1 cellular context compared by ENCODE assay signal in the genomic region with DNA sequence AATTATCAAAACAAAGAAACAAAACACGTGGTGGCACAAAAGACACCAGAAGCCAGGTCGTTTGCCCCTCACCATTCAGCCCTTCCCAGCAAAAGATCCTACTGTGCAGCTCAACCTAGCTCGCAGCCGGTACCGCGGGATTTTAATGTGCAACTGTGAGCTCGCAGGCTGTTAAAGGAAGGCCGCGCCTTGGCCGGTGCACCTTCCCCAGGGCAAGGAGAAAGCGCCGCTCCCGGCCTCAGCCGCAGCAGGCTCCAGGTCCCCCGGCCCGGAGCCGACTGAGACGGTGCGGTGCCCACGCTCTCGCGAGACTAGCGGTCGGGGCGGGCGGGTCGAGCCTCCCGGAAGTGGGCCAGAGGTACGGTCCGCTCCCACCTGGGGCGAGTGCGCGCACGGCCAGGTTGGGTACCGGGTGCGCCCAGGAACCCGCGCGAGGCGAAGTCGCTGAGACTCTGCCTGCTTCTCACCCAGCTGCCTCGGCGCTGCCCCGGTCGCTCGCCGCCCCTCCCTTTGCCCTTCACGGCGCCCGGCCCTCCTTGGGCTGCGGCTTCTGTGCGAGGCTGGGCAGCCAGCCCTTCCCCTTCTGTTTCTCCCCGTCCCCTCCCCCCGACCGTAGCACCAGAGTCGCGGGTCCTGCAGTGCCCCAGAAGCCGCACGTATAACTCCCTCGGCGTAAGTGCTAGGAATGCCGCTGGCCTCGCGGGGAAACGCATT.
TF ChIP-seq lines count a peak whose summit lies in the region.

A gene (plus strand): TSS at position 618 of the 714 bp plus-strand sequence. CDS start 682 bp downstream, outside the sequence.

TF ChIP-seq in HEK293, 187 proteins besides CTCF, POLR2A, EP300 and RAD21 (continued from another document and continues in another):
- TF ChIP-seq, protein P1, sequence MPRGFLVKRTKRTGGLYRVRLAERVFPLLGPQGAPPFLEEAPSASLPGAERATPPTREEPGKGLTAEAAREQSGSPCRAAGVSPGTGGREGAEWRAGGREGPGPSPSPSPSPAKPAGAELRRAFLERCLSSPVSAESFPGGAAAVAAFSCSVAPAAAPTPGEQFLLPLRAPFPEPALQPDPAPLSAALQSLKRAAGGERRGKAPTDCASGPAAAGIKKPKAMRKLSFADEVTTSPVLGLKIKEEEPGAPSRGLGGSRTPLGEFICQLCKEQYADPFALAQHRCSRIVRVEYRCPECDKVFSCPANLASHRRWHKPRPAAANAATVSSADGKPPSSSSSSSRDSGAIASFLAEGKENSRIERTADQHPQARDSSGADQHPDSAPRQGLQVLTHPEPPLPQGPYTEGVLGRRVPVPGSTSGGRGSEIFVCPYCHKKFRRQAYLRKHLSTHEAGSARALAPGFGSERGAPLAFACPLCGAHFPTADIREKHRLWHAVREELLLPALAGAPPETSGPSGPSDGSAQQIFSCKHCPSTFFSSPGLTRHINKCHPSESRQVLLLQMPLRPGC (tag by site-specific recombination; IDR thresholded peaks at IDR 0.05): peak; percentile 61; the same call in 1 of the 2 replicates
- TF ChIP-seq ZFP69B (tag by site-specific recombination; IDR thresholded peaks at IDR 0.05): peak; percentile 76; the same call in 1 of the 2 replicates
- TF ChIP-seq, protein P2, sequence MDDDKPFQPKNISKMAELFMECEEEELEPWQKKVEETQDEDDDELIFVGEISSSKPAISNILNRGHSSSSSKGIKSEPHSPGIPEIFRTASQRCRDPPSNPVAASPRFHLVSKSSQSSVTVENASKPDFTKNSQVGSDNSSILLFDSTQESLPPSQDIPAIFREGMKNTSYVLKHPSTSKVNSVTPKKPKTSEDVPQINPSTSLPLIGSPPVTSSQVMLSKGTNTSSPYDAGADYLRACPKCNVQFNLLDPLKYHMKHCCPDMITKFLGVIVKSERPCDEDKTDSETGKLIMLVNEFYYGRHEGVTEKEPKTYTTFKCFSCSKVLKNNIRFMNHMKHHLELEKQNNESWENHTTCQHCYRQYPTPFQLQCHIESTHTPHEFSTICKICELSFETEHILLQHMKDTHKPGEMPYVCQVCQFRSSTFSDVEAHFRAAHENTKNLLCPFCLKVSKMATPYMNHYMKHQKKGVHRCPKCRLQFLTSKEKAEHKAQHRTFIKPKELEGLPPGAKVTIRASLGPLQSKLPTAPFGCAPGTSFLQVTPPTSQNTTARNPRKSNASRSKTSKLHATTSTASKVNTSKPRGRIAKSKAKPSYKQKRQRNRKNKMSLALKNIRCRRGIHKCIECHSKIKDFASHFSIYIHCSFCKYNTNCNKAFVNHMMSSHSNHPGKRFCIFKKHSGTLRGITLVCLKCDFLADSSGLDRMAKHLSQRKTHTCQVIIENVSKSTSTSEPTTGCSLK (tag by site-specific recombination; IDR thresholded peaks at IDR 0.05): no peak
- TF ChIP-seq, protein P3, sequence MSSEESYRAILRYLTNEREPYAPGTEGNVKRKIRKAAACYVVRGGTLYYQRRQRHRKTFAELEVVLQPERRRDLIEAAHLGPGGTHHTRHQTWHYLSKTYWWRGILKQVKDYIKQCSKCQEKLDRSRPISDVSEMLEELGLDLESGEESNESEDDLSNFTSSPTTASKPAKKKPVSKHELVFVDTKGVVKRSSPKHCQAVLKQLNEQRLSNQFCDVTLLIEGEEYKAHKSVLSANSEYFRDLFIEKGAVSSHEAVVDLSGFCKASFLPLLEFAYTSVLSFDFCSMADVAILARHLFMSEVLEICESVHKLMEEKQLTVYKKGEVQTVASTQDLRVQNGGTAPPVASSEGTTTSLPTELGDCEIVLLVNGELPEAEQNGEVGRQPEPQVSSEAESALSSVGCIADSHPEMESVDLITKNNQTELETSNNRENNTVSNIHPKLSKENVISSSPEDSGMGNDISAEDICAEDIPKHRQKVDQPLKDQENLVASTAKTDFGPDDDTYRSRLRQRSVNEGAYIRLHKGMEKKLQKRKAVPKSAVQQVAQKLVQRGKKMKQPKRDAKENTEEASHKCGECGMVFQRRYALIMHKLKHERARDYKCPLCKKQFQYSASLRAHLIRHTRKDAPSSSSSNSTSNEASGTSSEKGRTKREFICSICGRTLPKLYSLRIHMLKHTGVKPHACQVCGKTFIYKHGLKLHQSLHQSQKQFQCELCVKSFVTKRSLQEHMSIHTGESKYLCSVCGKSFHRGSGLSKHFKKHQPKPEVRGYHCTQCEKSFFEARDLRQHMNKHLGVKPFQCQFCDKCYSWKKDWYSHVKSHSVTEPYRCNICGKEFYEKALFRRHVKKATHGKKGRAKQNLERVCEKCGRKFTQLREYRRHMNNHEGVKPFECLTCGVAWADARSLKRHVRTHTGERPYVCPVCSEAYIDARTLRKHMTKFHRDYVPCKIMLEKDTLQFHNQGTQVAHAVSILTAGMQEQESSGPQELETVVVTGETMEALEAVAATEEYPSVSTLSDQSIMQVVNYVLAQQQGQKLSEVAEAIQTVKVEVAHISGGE (tag by site-specific recombination; conservative IDR thresholded peaks at IDR 0.05; ENCODE audit: low read depth): peak; percentile 93
- peak; percentile 99 for TF ChIP-seq ZBTB20 (tag by site-specific recombination; IDR thresholded peaks at IDR 0.05)
- TF ChIP-seq ZNF48 (tag by site-specific recombination; IDR thresholded peaks at IDR 0.05): no peak
- TF ChIP-seq ZNF777 (tag by site-specific recombination; IDR thresholded peaks at IDR 0.05; ENCODE audit: borderline replicate concordance): peak; percentile 31; the same call in 1 of the 2 replicates
- peak; percentile 86 for TF ChIP-seq ZBTB17 (tag by site-specific recombination; IDR thresholded peaks at IDR 0.05)
- TF ChIP-seq, protein P4, sequence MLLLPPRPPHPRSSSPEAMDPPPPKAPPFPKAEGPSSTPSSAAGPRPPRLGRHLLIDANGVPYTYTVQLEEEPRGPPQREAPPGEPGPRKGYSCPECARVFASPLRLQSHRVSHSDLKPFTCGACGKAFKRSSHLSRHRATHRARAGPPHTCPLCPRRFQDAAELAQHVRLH (tag by site-specific recombination; IDR thresholded peaks at IDR 0.05): peak; percentile 72; the same call in 1 of the 2 replicates
- TF ChIP-seq, protein P5, sequence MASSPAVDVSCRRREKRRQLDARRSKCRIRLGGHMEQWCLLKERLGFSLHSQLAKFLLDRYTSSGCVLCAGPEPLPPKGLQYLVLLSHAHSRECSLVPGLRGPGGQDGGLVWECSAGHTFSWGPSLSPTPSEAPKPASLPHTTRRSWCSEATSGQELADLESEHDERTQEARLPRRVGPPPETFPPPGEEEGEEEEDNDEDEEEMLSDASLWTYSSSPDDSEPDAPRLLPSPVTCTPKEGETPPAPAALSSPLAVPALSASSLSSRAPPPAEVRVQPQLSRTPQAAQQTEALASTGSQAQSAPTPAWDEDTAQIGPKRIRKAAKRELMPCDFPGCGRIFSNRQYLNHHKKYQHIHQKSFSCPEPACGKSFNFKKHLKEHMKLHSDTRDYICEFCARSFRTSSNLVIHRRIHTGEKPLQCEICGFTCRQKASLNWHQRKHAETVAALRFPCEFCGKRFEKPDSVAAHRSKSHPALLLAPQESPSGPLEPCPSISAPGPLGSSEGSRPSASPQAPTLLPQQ (tag by site-specific recombination; IDR thresholded peaks at IDR 0.05): peak; percentile 83
- TF ChIP-seq ZNF629 (tag by site-specific recombination; IDR thresholded peaks at IDR 0.05): peak; percentile 61; the same call in 1 of the 2 replicates
- TF ChIP-seq KLF8 (tag by site-specific recombination; IDR thresholded peaks at IDR 0.05): peak; percentile 98
- TF ChIP-seq ZNF214 (tag by site-specific recombination; IDR thresholded peaks at IDR 0.05; ENCODE audit: borderline replicate concordance): no peak
- TF ChIP-seq ZNF571 (tag by site-specific recombination; IDR thresholded peaks at IDR 0.05): no peak
- TF ChIP-seq SCRT1 (tag by site-specific recombination; IDR thresholded peaks at IDR 0.05; ENCODE audit: borderline replicate concordance): no peak
- TF ChIP-seq ZIC2 (tag by site-specific recombination; IDR thresholded peaks at IDR 0.05): peak; percentile 87
- TF ChIP-seq SALL2 (tag by site-specific recombination; IDR thresholded peaks at IDR 0.05; ENCODE audit: borderline replicate concordance): no peak
- peak; percentile 81 for TF ChIP-seq ZNF423 (tag by site-specific recombination; IDR thresholded peaks at IDR 0.05)
- peak; percentile 90 for TF ChIP-seq SP7 (tag by site-specific recombination; IDR thresholded peaks at IDR 0.05)
- 0 out of 2 replicates have a peak, but pooled peaks have one; percentile 73 for TF ChIP-seq GLI4 (tag by site-specific recombination; IDR thresholded peaks at IDR 0.05)
- TF ChIP-seq ZNF391 (tag by site-specific recombination; IDR thresholded peaks at IDR 0.05; ENCODE audit: borderline replicate concordance, low read depth): peak; percentile 31; the same call in 1 of the 2 replicates
- no peak for TF ChIP-seq ZNF184 (tag by site-specific recombination; IDR thresholded peaks at IDR 0.05)
- TF ChIP-seq ZNF843 (tag by site-specific recombination; IDR thresholded peaks at IDR 0.05): peak; percentile 62; the same call in 1 of the 2 replicates
- TF ChIP-seq, protein P6, sequence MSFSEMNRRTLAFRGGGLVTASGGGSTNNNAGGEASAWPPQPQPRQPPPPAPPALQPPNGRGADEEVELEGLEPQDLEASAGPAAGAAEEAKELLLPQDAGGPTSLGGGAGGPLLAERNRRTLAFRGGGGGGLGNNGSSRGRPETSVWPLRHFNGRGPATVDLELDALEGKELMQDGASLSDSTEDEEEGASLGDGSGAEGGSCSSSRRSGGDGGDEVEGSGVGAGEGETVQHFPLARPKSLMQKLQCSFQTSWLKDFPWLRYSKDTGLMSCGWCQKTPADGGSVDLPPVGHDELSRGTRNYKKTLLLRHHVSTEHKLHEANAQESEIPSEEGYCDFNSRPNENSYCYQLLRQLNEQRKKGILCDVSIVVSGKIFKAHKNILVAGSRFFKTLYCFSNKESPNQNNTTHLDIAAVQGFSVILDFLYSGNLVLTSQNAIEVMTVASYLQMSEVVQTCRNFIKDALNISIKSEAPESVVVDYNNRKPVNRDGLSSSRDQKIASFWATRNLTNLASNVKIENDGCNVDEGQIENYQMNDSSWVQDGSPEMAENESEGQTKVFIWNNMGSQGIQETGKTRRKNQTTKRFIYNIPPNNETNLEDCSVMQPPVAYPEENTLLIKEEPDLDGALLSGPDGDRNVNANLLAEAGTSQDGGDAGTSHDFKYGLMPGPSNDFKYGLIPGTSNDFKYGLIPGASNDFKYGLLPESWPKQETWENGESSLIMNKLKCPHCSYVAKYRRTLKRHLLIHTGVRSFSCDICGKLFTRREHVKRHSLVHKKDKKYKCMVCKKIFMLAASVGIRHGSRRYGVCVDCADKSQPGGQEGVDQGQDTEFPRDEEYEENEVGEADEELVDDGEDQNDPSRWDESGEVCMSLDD (tag by site-specific recombination; IDR thresholded peaks at IDR 0.05): peak; percentile 90
- TF ChIP-seq, protein P7, sequence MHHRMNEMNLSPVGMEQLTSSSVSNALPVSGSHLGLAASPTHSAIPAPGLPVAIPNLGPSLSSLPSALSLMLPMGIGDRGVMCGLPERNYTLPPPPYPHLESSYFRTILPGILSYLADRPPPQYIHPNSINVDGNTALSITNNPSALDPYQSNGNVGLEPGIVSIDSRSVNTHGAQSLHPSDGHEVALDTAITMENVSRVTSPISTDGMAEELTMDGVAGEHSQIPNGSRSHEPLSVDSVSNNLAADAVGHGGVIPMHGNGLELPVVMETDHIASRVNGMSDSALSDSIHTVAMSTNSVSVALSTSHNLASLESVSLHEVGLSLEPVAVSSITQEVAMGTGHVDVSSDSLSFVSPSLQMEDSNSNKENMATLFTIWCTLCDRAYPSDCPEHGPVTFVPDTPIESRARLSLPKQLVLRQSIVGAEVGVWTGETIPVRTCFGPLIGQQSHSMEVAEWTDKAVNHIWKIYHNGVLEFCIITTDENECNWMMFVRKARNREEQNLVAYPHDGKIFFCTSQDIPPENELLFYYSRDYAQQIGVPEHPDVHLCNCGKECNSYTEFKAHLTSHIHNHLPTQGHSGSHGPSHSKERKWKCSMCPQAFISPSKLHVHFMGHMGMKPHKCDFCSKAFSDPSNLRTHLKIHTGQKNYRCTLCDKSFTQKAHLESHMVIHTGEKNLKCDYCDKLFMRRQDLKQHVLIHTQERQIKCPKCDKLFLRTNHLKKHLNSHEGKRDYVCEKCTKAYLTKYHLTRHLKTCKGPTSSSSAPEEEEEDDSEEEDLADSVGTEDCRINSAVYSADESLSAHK (tag by site-specific recombination; IDR thresholded peaks at IDR 0.05): peak; percentile 67; the same call in 1 of the 2 replicates
- TF ChIP-seq ZSCAN30 (tag by site-specific recombination; IDR thresholded peaks at IDR 0.05): peak; percentile 87; the same call in 1 of the 2 replicates
- TF ChIP-seq ZBTB48 (tag by site-specific recombination; IDR thresholded peaks at IDR 0.05): peak; percentile 74
- TF ChIP-seq, protein P8, sequence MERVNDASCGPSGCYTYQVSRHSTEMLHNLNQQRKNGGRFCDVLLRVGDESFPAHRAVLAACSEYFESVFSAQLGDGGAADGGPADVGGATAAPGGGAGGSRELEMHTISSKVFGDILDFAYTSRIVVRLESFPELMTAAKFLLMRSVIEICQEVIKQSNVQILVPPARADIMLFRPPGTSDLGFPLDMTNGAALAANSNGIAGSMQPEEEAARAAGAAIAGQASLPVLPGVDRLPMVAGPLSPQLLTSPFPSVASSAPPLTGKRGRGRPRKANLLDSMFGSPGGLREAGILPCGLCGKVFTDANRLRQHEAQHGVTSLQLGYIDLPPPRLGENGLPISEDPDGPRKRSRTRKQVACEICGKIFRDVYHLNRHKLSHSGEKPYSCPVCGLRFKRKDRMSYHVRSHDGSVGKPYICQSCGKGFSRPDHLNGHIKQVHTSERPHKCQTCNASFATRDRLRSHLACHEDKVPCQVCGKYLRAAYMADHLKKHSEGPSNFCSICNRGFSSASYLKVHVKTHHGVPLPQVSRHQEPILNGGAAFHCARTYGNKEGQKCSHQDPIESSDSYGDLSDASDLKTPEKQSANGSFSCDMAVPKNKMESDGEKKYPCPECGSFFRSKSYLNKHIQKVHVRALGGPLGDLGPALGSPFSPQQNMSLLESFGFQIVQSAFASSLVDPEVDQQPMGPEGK (tag by site-specific recombination; IDR thresholded peaks at IDR 0.05): peak; percentile 95; the same call in 1 of the 2 replicates
- peak; percentile 99 for TF ChIP-seq KLF10 (tag by site-specific recombination; IDR thresholded peaks at IDR 0.05)
- TF ChIP-seq SP2 (tag by site-specific recombination; IDR thresholded peaks at IDR 0.05): peak; percentile 88
- peak; percentile 67 for TF ChIP-seq ZNF366 (tag by site-specific recombination; conservative IDR thresholded peaks at IDR 0.05)
- peak; percentile 44 for TF ChIP-seq ZNF146 (tag by site-specific recombination; IDR thresholded peaks at IDR 0.05)
- no peak for TF ChIP-seq ZNF791 (tag by site-specific recombination; IDR thresholded peaks at IDR 0.05)
- peak; percentile 37; the same call in 1 of the 2 replicates for TF ChIP-seq ZNF792 (tag by site-specific recombination; IDR thresholded peaks at IDR 0.05)
- no peak for TF ChIP-seq ZNF514 (tag by site-specific recombination; IDR thresholded peaks at IDR 0.05)
- no peak for TF ChIP-seq ZNF621 (tag by site-specific recombination; IDR thresholded peaks at IDR 0.05)
- peak; percentile 97 for TF ChIP-seq KLF16 (tag by site-specific recombination; IDR thresholded peaks at IDR 0.05)
- no peak for TF ChIP-seq SETDB1 (IDR thresholded peaks at IDR 0.05; ENCODE audit: insufficient read length, low read length)
- TF ChIP-seq ZNF501 (tag by site-specific recombination; IDR thresholded peaks at IDR 0.05): peak; percentile 98
